8 cellular contexts compared by ENCODE assay signal in genomic region chr7:93055543-93056107, GRCh38.
A peak's percentile ranks its signal among the peaks of the same experiment; 100 is the strongest.
DNase-seq lines count a peak whose midpoint lies in the region; ATAC-seq and TF ChIP-seq lines count a peak whose summit lies in the region.

No MANE protein-coding gene starts in this region.

- TF ChIP-seq CTCF in heart left ventricle (IDR thresholded peaks at IDR 0.05) (peak; percentile 71 to 87 (median 80)), body of pancreas (IDR thresholded peaks at IDR 0.05) (peak; percentile 36 to 97 (median 83)), uterus (IDR thresholded peaks at IDR 0.05) (peak; percentile 56 to 72 (median 65))

- WGBS in heart left ventricle, 4 donors, result 4 to 5% (median 4%) methylated on average over 5 of the region's 5 CpGs
- WGBS in body of pancreas, 2 donors, result 2% methylated on average over 5 of the region's 5 CpGs

- no peak for DNase-seq in heart left ventricle
- DNase-seq in left ventricle myocardium superior, result no peak
- DNase-seq in NCI-H526 (lab: John Stamatoyannopoulos, UW), result peak; percentile 44 to 71
- no peak for DNase-seq in body of pancreas
- DNase-seq in kidney glomerular epithelial cell (lab: John Stamatoyannopoulos, UW), result peak; percentile 75
- DNase-seq in uterus, result no peak
- DNase-seq in activated naive CD8-positive, alpha-beta T cell treated with anti-CD3 and anti-CD28 coated beads for 36 hours, result no peak

- H3K36me3 Mint-ChIP-seq in activated naive CD8-positive, alpha-beta T cell treated with anti-CD3 and anti-CD28 coated beads for 36 hours, result no peaks in the 10 kb centered on the region

- TF ChIP-seq POLR2A in heart left ventricle (IDR thresholded peaks at IDR 0.05) (no peak), body of pancreas (IDR thresholded peaks at IDR 0.05) (no peak), uterus (IDR thresholded peaks at IDR 0.05) (no peak)

- H3K36me3 ChIP-seq in heart left ventricle (no peaks in the 10 kb centered on the region), body of pancreas (replicated peaks in 1 of 2; ENCODE audit: insufficient read depth in 1 of 2, low read depth in 2 of 2) (no peaks in the 10 kb centered on the region), uterus (no peaks in the 10 kb centered on the region)

- H3K27ac ChIP-seq in heart left ventricle (no peak overlapping the region), body of pancreas (no peak overlapping the region), uterus (no peak overlapping the region)

- peaks cover 12% of the 10 kb centered on the region for H3K4me1 Mint-ChIP-seq in activated naive CD8-positive, alpha-beta T cell treated with anti-CD3 and anti-CD28 coated beads for 36 hours

- H3K27ac Mint-ChIP-seq in activated naive CD8-positive, alpha-beta T cell treated with anti-CD3 and anti-CD28 coated beads for 36 hours, result no peak overlapping the region

- H3K27me3 ChIP-seq in heart left ventricle, result no peaks in the 10 kb centered on the region
- H3K27me3 ChIP-seq in body of pancreas, result no peaks in the 10 kb centered on the region
- no peaks in the 10 kb centered on the region for H3K27me3 ChIP-seq in uterus

- H3K4me3 ChIP-seq in heart left ventricle (no peak overlapping the region), body of pancreas (no peak overlapping the region), uterus (no peak overlapping the region)

- intact Hi-C loops in heart left ventricle (cut with DNase I) (loop anchor here (1.0 to 10.0 kb wide), 15 partner anchors 181 to 631 kb away; partner anchors contain the start of genes CDK6 (in 3 of the 10), PEX1 (in 2 of the 10) and RBM48 (in 2 of the 10)), left ventricle myocardium superior (cut with micrococcal nuclease) (loop anchor here (5.0 kb wide), 1 partner anchor 433 kb away; no protein-coding TSS in a partner anchor), body of pancreas (cut with DNase I) (loop anchor here (10.0 kb wide), 1 partner anchor 441 kb away; no protein-coding TSS in a partner anchor), uterus (cut with DNase I; ENCODE audit: low total_unique reads) (loop anchor here (10.0 kb wide), 1 partner anchor 441 kb away; no protein-coding TSS in a partner anchor)

- peak in 1 of 4 donors; percentile 69 for ATAC-seq in heart left ventricle
- no peak for ATAC-seq in left ventricle myocardium superior
- ATAC-seq in HG03135 (IDR thresholded peaks at IDR 0.05; ENCODE audit: unreplicated experiment), result peak; percentile 71
- peak; percentile 53 for ATAC-seq in body of pancreas

- peaks cover 30% of the 10 kb centered on the region for H3K27me3 Mint-ChIP-seq in activated naive CD8-positive, alpha-beta T cell treated with anti-CD3 and anti-CD28 coated beads for 36 hours

- peaks cover 0 to 12% (median 0%) of the 10 kb centered on the region in 12 donors for H3K4me1 ChIP-seq in heart left ventricle
- H3K4me1 ChIP-seq in body of pancreas, result no peaks in the 10 kb centered on the region
- H3K4me1 ChIP-seq in uterus, result no peaks in the 10 kb centered on the region

- no peaks in the 10 kb centered on the region for H3K9me3 ChIP-seq in heart left ventricle
- H3K9me3 ChIP-seq in body of pancreas, result no peaks in the 10 kb centered on the region
- no peaks in the 10 kb centered on the region for H3K9me3 ChIP-seq in uterus

- no peak overlapping the region for H3K4me3 Mint-ChIP-seq in activated naive CD8-positive, alpha-beta T cell treated with anti-CD3 and anti-CD28 coated beads for 36 hours

- H3K9me3 Mint-ChIP-seq in activated naive CD8-positive, alpha-beta T cell treated with anti-CD3 and anti-CD28 coated beads for 36 hours, result no peaks in the 10 kb centered on the region

Comparison
In these comparisons a context has a peak if more than half of its experiments do, and no peak if none do; other contexts are left out.
1. DNase-seq: peak in NCI-H526 (2 of 2) and kidney glomerular epithelial cell (single experiment); none in heart left ventricle (0 of 5), left ventricle myocardium superior (single experiment), body of pancreas (0 of 4), uterus (0 of 2) and activated naive CD8-positive, alpha-beta T cell treated with anti-CD3 and anti-CD28 coated beads for 36 hours (single experiment).
2. Peak in every context shown above with its lines, with median percentiles within 50 percentile points of each other: CTCF ChIP-seq.